16 cellular contexts compared by ENCODE assay signal in the genomic region with DNA sequence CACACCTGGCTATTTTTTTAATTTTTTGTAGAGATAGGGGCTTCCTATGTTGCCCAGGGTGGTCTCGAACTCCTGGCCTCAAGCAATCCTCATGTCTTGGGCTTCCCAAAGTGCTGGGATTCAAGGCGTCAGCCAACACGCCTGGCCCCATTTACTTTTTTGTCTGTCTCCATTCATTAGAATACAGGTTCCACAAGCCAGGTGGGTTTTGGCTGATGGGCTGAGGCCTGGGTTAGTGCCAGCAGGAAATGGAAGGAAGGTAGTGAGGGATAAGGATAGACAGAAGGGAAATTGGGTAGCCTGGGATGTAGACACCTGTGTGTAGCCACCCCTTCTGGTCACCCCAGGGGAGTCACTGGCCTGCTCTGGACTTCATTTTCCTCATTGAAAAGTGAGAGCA. TPM values are rescaled to one million over a fixed set of nuclear protein-coding genes. Genes with fewer than 3 reads are reported as not detected.
DNase-seq lines count a peak whose midpoint lies in the region; ATAC-seq and TF ChIP-seq lines count a peak whose summit lies in the region.
"Had no signal": no experiment of that assay in that cellular context is flagged by ENCODE, and none has a peak within 500 bp of the region (broad histone marks: within the 10 kb centered on the region; RNA-seq: fewer than 3 reads in every experiment).

No MANE protein-coding gene starts in this region.

- BruUV-seq in PC-9 (replicated peaks; lab: Mats Ljungman, UMichigan): no TSS peak

- no peaks in the 10 kb centered on the region for H3K9me3 ChIP-seq in PC-9 (ENCODE audit: insufficient read depth, low read depth)
- H3K9me3 ChIP-seq in spleen: no peaks in the 10 kb centered on the region
- H3K9me3 ChIP-seq: BE2C had no signal

- TF ChIP-seq CTCF in GM23338 (conservative IDR thresholded peaks at IDR 0.05; ENCODE audit: low read depth in 2 of 2): no peak
- TF ChIP-seq CTCF in PC-9 (conservative IDR thresholded peaks at IDR 0.05): no peak
- TF ChIP-seq CTCF in epithelial cell of esophagus (IDR thresholded peaks at IDR 0.05; ENCODE audit: insufficient read depth, low read depth, low read length, missing control alignments): no peak
- TF ChIP-seq CTCF in type B pancreatic cell (conservative IDR thresholded peaks at IDR 0.05): no peak
- no peak for TF ChIP-seq CTCF in spleen (IDR thresholded peaks at IDR 0.05 in 8 of 11, conservative IDR thresholded peaks at IDR 0.05 in 3 of 11)

- H3K27ac ChIP-seq in GM23338 (ENCODE audit: low read depth) (no peak overlapping the region), PC-9 (no peak overlapping the region), spleen (no peak overlapping the region)
- H3K27ac ChIP-seq: C4-2B had no signal

- H3K4me1 ChIP-seq in GM23338 (ENCODE audit: insufficient read depth) (no peaks in the 10 kb centered on the region), PC-9 (replicated peaks; ENCODE audit: insufficient read depth) (peaks cover 23% of the 10 kb centered on the region), spleen (peaks cover 0 to 27% (median 18%) of the 10 kb centered on the region in 6 donors)
- H3K4me1 ChIP-seq: BE2C had no signal

- no peak overlapping the region for H2AFZ ChIP-seq in GM23338
- H2AFZ ChIP-seq in PC-9: no peak overlapping the region

- POLR2A ChIA-PET in PC-9 (lab: Charles Lee; ENCODE audit: unreplicated experiment): no interaction called here

- no peak for DNase-seq in GM23338 (ENCODE audit: low spot score)
- peak; percentile 67 to 69 for DNase-seq in PC-9
- DNase-seq in epithelial cell of esophagus (ENCODE audit: low read depth): peak; percentile 44
- no peak for DNase-seq in type B pancreatic cell (ENCODE audit: extremely low spot score, unreplicated experiment)
- no peak for DNase-seq in spleen
- no peak for DNase-seq in activated CD8-positive, alpha-beta memory T cell treated with anti-CD3 and anti-CD28 coated beads, Interleukin-2, amount 50 U/mL, for 48 hours
- DNase-seq: BE2C; CD4-positive, alpha-beta memory T cell; DMS153; DMS79 treated with DMSO at 0.1 percent for 48 hours; EL; GDM1 had no signal

- peak overlapping the region; percentile 40; the same call in 1 of the 2 replicates for H3K27ac Mint-ChIP-seq in GM23338
- H3K27ac Mint-ChIP-seq in type B pancreatic cell: peak overlapping the region; percentile 39

- H3K36me3 Mint-ChIP-seq in GM23338 (ENCODE audit: low read depth): no peaks in the 10 kb centered on the region
- H3K36me3 Mint-ChIP-seq in type B pancreatic cell: no peaks in the 10 kb centered on the region
- H3K36me3 Mint-ChIP-seq: CD4-positive, alpha-beta memory T cell had no signal

- H3F3A ChIP-seq in GM23338 (replicated peaks; ENCODE audit: low read depth) (no peaks in the 10 kb centered on the region), PC-9 (ENCODE audit: insufficient read depth, low read depth) (peaks cover 26% of the 10 kb centered on the region; the same call in 1 of the 2 replicates)

- no peak overlapping the region for H3K4me2 ChIP-seq in GM23338
- no peak overlapping the region for H3K4me2 ChIP-seq in PC-9

- H3K9me3 Mint-ChIP-seq in GM23338: no peaks in the 10 kb centered on the region
- no peaks in the 10 kb centered on the region for H3K9me3 Mint-ChIP-seq in type B pancreatic cell

- H3K9me2 ChIP-seq in GM23338 (ENCODE audit: insufficient read depth): no peaks in the 10 kb centered on the region
- no peaks in the 10 kb centered on the region for H3K9me2 ChIP-seq in PC-9 (ENCODE audit: insufficient read depth)

- no peaks in the 10 kb centered on the region for H3K4me1 Mint-ChIP-seq in GM23338
- H3K4me1 Mint-ChIP-seq in type B pancreatic cell (ENCODE audit: unreplicated experiment): no peaks in the 10 kb centered on the region

- no peaks in the 10 kb centered on the region for H3K27me3 ChIP-seq in GM23338 (ENCODE audit: insufficient read depth)
- H3K27me3 ChIP-seq in PC-9 (ENCODE audit: insufficient read depth, low read depth): no peaks in the 10 kb centered on the region
- peaks cover 0 to 31% (median 0%) of the 10 kb centered on the region in 7 donors for H3K27me3 ChIP-seq in spleen (replicated peaks in 1 of 7)
- H3K27me3 ChIP-seq: BE2C had no signal

- H3K36me3 ChIP-seq in GM23338 (ENCODE audit: insufficient read depth) (no peaks in the 10 kb centered on the region), PC-9 (ENCODE audit: low read depth) (no peaks in the 10 kb centered on the region), spleen (no peaks in the 10 kb centered on the region)
- H3K36me3 ChIP-seq: BE2C had no signal

- no peak overlapping the region for H3K4me3 Mint-ChIP-seq in GM23338
- H3K4me3 Mint-ChIP-seq in type B pancreatic cell: no peak overlapping the region

- intact Hi-C loops in PC-9 (cut with micrococcal nuclease; ENCODE audit: unreplicated experiment): no loop called here
- intact Hi-C loops in spleen (cut with DNase I; ENCODE audit: low total_unique reads): no loop called here

- H3K79me2 ChIP-seq in GM23338 (replicated peaks; ENCODE audit: insufficient read depth) (no peaks in the 10 kb centered on the region), PC-9 (ENCODE audit: low read depth) (no peaks in the 10 kb centered on the region)

- TF ChIP-seq POLR2A in spleen (IDR thresholded peaks at IDR 0.05): no peak

- ATAC-seq in GM23338 (no peak), HG02981 (IDR thresholded peaks at IDR 0.05; ENCODE audit: unreplicated experiment) (no peak)
- ATAC-seq: K562 had no signal

- CTCF ChIA-PET in PC-9 (lab: Charles Lee): no interaction called here

- H3K4me3 ChIP-seq in GM23338: no peak overlapping the region
- no peak overlapping the region for H3K4me3 ChIP-seq in PC-9
- H3K4me3 ChIP-seq in epithelial cell of esophagus (ENCODE audit: low read length): no peak overlapping the region
- H3K4me3 ChIP-seq in spleen: no peak overlapping the region
- H3K4me3 ChIP-seq: K562 had no signal

- no peaks in the 10 kb centered on the region for H4K20me1 ChIP-seq in GM23338 (replicated peaks; ENCODE audit: insufficient read depth)
- no peaks in the 10 kb centered on the region for H4K20me1 ChIP-seq in PC-9 (ENCODE audit: insufficient read depth)

- H3K27me3 Mint-ChIP-seq in GM23338 (ENCODE audit: insufficient read depth, low read depth, poor library complexity) (peaks cover 18% of the 10 kb centered on the region), type B pancreatic cell (peaks cover 5% of the 10 kb centered on the region)
- H3K27me3 Mint-ChIP-seq: CD4-positive, alpha-beta memory T cell had no signal

- 86 to 97% (median 91%) methylated on average over 3 of the region's 3 CpGs for WGBS in spleen, 5 donors

TF ChIP-seq in GM23338, 12 proteins besides CTCF, POLR2A, EP300 and RAD21 (continues in another document):
- no peak for TF ChIP-seq STAT1 (IDR thresholded peaks at IDR 0.05; ENCODE audit: unreplicated experiment)
- TF ChIP-seq EZH2phosphoT487 (IDR thresholded peaks at IDR 0.05; ENCODE audit: unreplicated experiment): no peak
- TF ChIP-seq JUNB (IDR thresholded peaks at IDR 0.05; ENCODE audit: unreplicated experiment): no peak

RNA-seq across cellular contexts. Expression of a gene that starts 4.4 kb away (rescaled TPM):
- total RNA-seq in GM23338 (2014; rRNA removed; shearing (Covaris generic)): not detected in 2 replicates
- polyA plus RNA-seq in GM23338 (2016; fragmentation: Nextera tagmentation; extraction: Ambion mirVana) (not detected in 2 replicates), spleen (1 to 10 TPM in 1 of 3 donors, under 1 TPM in 2; 0.15 to 1.6 (median 0.61) TPM)
- total RNA-seq in PC-9 (2021) (not detected in 2 replicates), type B pancreatic cell (ENCODE audit: low replicate concordance) (not detected in 2 replicates), spleen (1 to 10 TPM in 5 of 7 donors, under 1 TPM in 1, not detected in 1; 0.79 to 3.9 (median 1.7) TPM)
- total RNA-seq: CD4-positive, alpha-beta memory T cell; HT1080; K562 had no signal
- polyA plus RNA-seq: CD4-positive, alpha-beta memory T cell; K562 had no signal

RNA-seq across cellular contexts. Expression of a gene that starts 16.6 kb away (rescaled TPM):
- total RNA-seq in GM23338 (2014; rRNA removed; shearing (Covaris generic)): 0.07 TPM in 1 of 2 replicates, not detected in the other
- polyA plus RNA-seq in GM23338 (2016; fragmentation: Nextera tagmentation; extraction: Ambion mirVana) (not detected in 2 replicates), spleen (10 to 100 TPM in 2 of 3 donors, 1 to 10 TPM in 1; 3.3 to 15.7 (median 12.7) TPM)
- total RNA-seq in PC-9 (2021) (2.4 and 2.5 TPM in 2 replicates), type B pancreatic cell (ENCODE audit: low replicate concordance) (0.14 and 0.21 TPM in 2 replicates), spleen (10 to 100 TPM; 21.4 to 58.4 (median 25.7) TPM)

RNA-seq across cellular contexts. Expression of a gene that starts 19.2 kb away (rescaled TPM):
- total RNA-seq in GM23338 (2014; rRNA removed; shearing (Covaris generic)): 16.6 and 31.4 TPM in 2 replicates
- polyA plus RNA-seq in GM23338 (2016; fragmentation: Nextera tagmentation; extraction: Ambion mirVana) (17.8 and 18.1 TPM in 2 replicates), spleen (10 to 100 TPM; 21.1 to 30.7 (median 29.9) TPM)
- total RNA-seq in PC-9 (2021) (59.1 and 70.3 TPM in 2 replicates), type B pancreatic cell (ENCODE audit: low replicate concordance) (36.0 and 56.3 TPM in 2 replicates), spleen (10 to 100 TPM; 32.5 to 44.1 (median 38.3) TPM)

RNA-seq across cellular contexts. Expression of a gene that starts 27.7 kb away (rescaled TPM):
- 0.03 TPM in 1 of 2 replicates, not detected in the other for total RNA-seq in GM23338 (2014; rRNA removed; shearing (Covaris generic))
- polyA plus RNA-seq in GM23338 (2016; fragmentation: Nextera tagmentation; extraction: Ambion mirVana): 0.48 and 0.75 TPM in 2 replicates
- 17.3 and 21.3 TPM in 2 replicates for total RNA-seq in PC-9 (2021)
- 1.2 and 4.8 TPM in 2 replicates for total RNA-seq in type B pancreatic cell (ENCODE audit: low replicate concordance)
- total RNA-seq in spleen: 10 to 100 TPM in 5 of 7 donors, 1 to 10 TPM in 2; 2.7 to 29.8 (median 16.1) TPM
- polyA plus RNA-seq in spleen: 10 to 100 TPM; 16.4 to 53.7 (median 28.4) TPM
- total RNA-seq: CD4-positive, alpha-beta memory T cell had no signal
- polyA plus RNA-seq: CD4-positive, alpha-beta memory T cell had no signal

RNA-seq across cellular contexts. Expression of a gene that starts 38.9 kb away (rescaled TPM):
- 0.24 TPM in 1 of 2 replicates, not detected in the other for total RNA-seq in GM23338 (2014; rRNA removed; shearing (Covaris generic))
- polyA plus RNA-seq in GM23338 (2016; fragmentation: Nextera tagmentation; extraction: Ambion mirVana): 0.45 and 0.52 TPM in 2 replicates
- total RNA-seq in PC-9 (2021): not detected in 2 replicates
- not detected in 2 replicates for total RNA-seq in type B pancreatic cell (ENCODE audit: low replicate concordance)
- total RNA-seq in spleen: under 1 TPM in 2 of 7 donors, not detected in 5; 0.36 to 0.73 TPM
- polyA plus RNA-seq in spleen: under 1 TPM; 0.13 to 0.20 (median 0.18) TPM
- total RNA-seq: HT1080, K562 had no signal
- polyA plus RNA-seq: CD4-positive, alpha-beta memory T cell had no signal

Comparison
In these comparisons a context has a peak if more than half of its experiments do, and no peak if none do; other contexts are left out.
1. DNase-seq: peak in PC-9 (2 of 2) and epithelial cell of esophagus (single experiment); none in GM23338 (single experiment), type B pancreatic cell (single experiment), spleen (single experiment) and activated CD8-positive, alpha-beta memory T cell treated with anti-CD3 and anti-CD28 coated beads, Interleukin-2, amount 50 U/mL, for 48 hours (single experiment).